16 cellular contexts compared by ENCODE assay signal in the genomic region with DNA sequence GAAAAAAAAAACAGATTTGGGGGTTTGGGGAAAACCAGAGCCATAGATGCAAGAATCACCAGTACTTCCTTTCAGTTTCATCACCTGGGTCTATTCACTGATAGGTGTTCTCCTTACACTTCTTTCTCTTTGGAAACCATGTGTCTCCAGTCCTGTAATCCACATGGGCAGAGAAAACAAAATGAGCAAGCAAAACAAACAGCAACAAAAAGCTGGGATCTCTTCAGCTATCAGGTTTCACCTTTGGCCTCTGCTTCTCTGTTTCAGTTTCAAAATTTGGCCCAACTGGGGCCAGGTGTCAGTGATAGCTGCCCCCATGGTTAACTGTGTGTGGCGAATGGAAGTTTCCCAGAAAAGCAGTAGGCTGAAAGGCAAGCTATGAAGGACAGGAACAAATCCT.
DNase-seq lines count a peak whose midpoint lies in the region; ATAC-seq and TF ChIP-seq lines count a peak whose summit lies in the region.
"Had no signal": no experiment of that assay in that cellular context is flagged by ENCODE, and none has a peak within 500 bp of the region (broad histone marks: within the 10 kb centered on the region; RNA-seq: fewer than 3 reads in every experiment).

No MANE protein-coding gene starts in this region.

- peaks cover 15% of the 10 kb centered on the region for H3F3A ChIP-seq in MM.1S (ENCODE audit: insufficient read depth, low read length)

- TF ChIP-seq POLR2A in erythroblast (IDR thresholded peaks at IDR 0.05; ENCODE audit: low read length) = no peak

- TF ChIP-seq CTCF in MM.1S (IDR thresholded peaks at IDR 0.05; ENCODE audit: low read length) = no peak

- peak overlapping the region; percentile 17; the same call in 1 of the 2 replicates for H3K4me3 ChIP-seq in MM.1S (ENCODE audit: low read length)
- H3K4me3 ChIP-seq: Peyer's patch, psoas muscle, upper lobe of right lung had no signal

- H3K27ac ChIP-seq in MM.1S (ENCODE audit: low read length) = peak overlapping the region; percentile 84; the same call in 1 of the 2 replicates
- H3K27ac ChIP-seq: epithelial cell of prostate, psoas muscle, upper lobe of right lung had no signal

- no peaks in the 10 kb centered on the region for H4K20me1 ChIP-seq in MM.1S (ENCODE audit: insufficient read depth, low read length)

- H3K9me2 ChIP-seq in MM.1S (replicated peaks; ENCODE audit: insufficient read depth, low read length) = no peaks in the 10 kb centered on the region

- peak; percentile 91 for ATAC-seq in GM18508 (IDR thresholded peaks at IDR 0.05; ENCODE audit: insufficient read depth, unreplicated experiment)
- ATAC-seq in GM19468 (IDR thresholded peaks at IDR 0.05; ENCODE audit: extremely low read depth, unreplicated experiment) = peak; percentile 69
- ATAC-seq in HG02885 (IDR thresholded peaks at IDR 0.05; ENCODE audit: poor library complexity, unreplicated experiment) = peak; percentile 64
- ATAC-seq in activated CD4-positive, CD25-positive, alpha-beta regulatory T cell treated with anti-CD3 and anti-CD28 coated beads, Interleukin-2, amount 50 U/mL, for 24 hours = no peak
- ATAC-seq: activated CD4-positive, alpha-beta T cell treated with anti-CD3 and anti-CD28 coated beads for 36 hours; psoas muscle; upper lobe of right lung had no signal

- H3K4me2 ChIP-seq in MM.1S (ENCODE audit: low read depth, low read length) = peak overlapping the region; percentile 62; the same call in 1 of the 2 replicates

- peak overlapping the region; percentile 10; the same call in 1 of the 2 replicates for H3K9ac ChIP-seq in MM.1S (ENCODE audit: low read length)

- no peaks in the 10 kb centered on the region for H3K27me3 ChIP-seq in MM.1S (replicated peaks; ENCODE audit: insufficient read depth, low read length)
- H3K27me3 ChIP-seq: Peyer's patch, upper lobe of right lung had no signal

- no peak overlapping the region for H2AFZ ChIP-seq in MM.1S (ENCODE audit: low read length)

- no peaks in the 10 kb centered on the region for H3K36me3 ChIP-seq in MM.1S (replicated peaks; ENCODE audit: insufficient read depth, low read length)
- H3K36me3 ChIP-seq: Peyer's patch, upper lobe of right lung had no signal

- peaks cover 17% of the 10 kb centered on the region for H3K4me1 ChIP-seq in MM.1S (ENCODE audit: low read length)
- H3K4me1 ChIP-seq: Peyer's patch, psoas muscle, upper lobe of right lung had no signal

- DNase-seq in MM.1S (peak; percentile 75), DMS153 (lab: John Stamatoyannopoulos, UW) (no peak), erythroblast (lab: John Stamatoyannopoulos, UW) (no peak), RKO (ENCODE audit: low spot score) (no peak)
- DNase-seq: activated CD4-positive, alpha-beta T cell treated with anti-CD3 and anti-CD28 coated beads for 36 hours; activated T-cell treated with anti-CD3 and anti-CD28 coated beads, Interleukin-2, amount 50 U/mL, for 48 hours; NCI-H1417 treated with DMSO at 0.1 percent for 48 hours; NCI-H510A; Peyer's patch; psoas muscle; upper lobe of right lung had no signal

- no peaks in the 10 kb centered on the region for H3K9me3 ChIP-seq in MM.1S (replicated peaks; ENCODE audit: insufficient read depth, low read length)
- H3K9me3 ChIP-seq: Peyer's patch had no signal

- H3K79me2 ChIP-seq in MM.1S (ENCODE audit: low read length) = no peaks in the 10 kb centered on the region

Comparison
In these comparisons a context has a peak if more than half of its experiments do, and no peak if none do; other contexts are left out.
1. ATAC-seq: peak in GM18508 (single experiment), GM19468 (single experiment) and HG02885 (single experiment); none in activated CD4-positive, CD25-positive, alpha-beta regulatory T cell treated with anti-CD3 and anti-CD28 coated beads, Interleukin-2, amount 50 U/mL, for 24 hours (0 of 2).